Comparison of ENCODE assay signal across 2 cellular contexts in the genomic region with DNA sequence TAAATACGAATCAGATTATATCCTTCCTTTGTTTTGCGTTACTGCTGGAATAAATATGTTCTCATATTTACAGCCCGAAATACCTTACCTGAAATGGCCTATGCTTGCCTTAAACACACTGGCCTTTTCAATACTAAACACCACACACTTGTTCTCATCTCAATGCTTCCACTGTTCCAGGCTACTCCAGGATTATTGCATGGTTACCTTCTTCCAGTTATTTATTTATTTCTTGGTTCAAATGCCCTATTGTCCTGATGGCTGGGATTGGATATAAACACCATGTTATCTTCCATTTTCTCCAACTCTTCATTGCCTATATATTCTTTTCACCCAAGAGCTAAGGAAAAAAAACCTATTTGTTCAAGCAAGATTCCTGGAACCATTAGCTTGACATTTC.
TF ChIP-seq lines count a peak whose summit lies in the region.

No MANE protein-coding gene starts in this region.

TF ChIP-seq in GM23338, 12 proteins besides CTCF, POLR2A, EP300 and RAD21 (continued from another document):
- TF ChIP-seq ZNF462 (CRISPR knock-in tag; IDR thresholded peaks at IDR 0.05) (no peak), ZNF114 (CRISPR knock-in tag; IDR thresholded peaks at IDR 0.05) (no peak), EZH2 (IDR thresholded peaks at IDR 0.05; ENCODE audit: low read depth, unreplicated experiment) (no peak), ZNF331 (CRISPR knock-in tag; IDR thresholded peaks at IDR 0.05; ENCODE audit: low read depth) (no peak), STAT1 (IDR thresholded peaks at IDR 0.05; ENCODE audit: unreplicated experiment) (no peak), POLR2AphosphoS5 (IDR thresholded peaks at IDR 0.05; ENCODE audit: low read depth) (no peak), EZH2phosphoT487 (IDR thresholded peaks at IDR 0.05; ENCODE audit: unreplicated experiment) (no peak), NANOG (IDR thresholded peaks at IDR 0.05; ENCODE audit: borderline replicate concordance) (no peak)
- TF ChIP-seq, protein P1, sequence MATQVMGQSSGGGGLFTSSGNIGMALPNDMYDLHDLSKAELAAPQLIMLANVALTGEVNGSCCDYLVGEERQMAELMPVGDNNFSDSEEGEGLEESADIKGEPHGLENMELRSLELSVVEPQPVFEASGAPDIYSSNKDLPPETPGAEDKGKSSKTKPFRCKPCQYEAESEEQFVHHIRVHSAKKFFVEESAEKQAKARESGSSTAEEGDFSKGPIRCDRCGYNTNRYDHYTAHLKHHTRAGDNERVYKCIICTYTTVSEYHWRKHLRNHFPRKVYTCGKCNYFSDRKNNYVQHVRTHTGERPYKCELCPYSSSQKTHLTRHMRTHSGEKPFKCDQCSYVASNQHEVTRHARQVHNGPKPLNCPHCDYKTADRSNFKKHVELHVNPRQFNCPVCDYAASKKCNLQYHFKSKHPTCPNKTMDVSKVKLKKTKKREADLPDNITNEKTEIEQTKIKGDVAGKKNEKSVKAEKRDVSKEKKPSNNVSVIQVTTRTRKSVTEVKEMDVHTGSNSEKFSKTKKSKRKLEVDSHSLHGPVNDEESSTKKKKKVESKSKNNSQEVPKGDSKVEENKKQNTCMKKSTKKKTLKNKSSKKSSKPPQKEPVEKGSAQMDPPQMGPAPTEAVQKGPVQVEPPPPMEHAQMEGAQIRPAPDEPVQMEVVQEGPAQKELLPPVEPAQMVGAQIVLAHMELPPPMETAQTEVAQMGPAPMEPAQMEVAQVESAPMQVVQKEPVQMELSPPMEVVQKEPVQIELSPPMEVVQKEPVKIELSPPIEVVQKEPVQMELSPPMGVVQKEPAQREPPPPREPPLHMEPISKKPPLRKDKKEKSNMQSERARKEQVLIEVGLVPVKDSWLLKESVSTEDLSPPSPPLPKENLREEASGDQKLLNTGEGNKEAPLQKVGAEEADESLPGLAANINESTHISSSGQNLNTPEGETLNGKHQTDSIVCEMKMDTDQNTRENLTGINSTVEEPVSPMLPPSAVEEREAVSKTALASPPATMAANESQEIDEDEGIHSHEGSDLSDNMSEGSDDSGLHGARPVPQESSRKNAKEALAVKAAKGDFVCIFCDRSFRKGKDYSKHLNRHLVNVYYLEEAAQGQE (IDR thresholded peaks at IDR 0.05; ENCODE audit: unreplicated experiment), result no peak
- TF ChIP-seq, protein P2, sequence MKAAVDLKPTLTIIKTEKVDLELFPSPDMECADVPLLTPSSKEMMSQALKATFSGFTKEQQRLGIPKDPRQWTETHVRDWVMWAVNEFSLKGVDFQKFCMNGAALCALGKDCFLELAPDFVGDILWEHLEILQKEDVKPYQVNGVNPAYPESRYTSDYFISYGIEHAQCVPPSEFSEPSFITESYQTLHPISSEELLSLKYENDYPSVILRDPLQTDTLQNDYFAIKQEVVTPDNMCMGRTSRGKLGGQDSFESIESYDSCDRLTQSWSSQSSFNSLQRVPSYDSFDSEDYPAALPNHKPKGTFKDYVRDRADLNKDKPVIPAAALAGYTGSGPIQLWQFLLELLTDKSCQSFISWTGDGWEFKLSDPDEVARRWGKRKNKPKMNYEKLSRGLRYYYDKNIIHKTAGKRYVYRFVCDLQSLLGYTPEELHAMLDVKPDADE (IDR thresholded peaks at IDR 0.05), result no peak

TF ChIP-seq in H1, 55 proteins besides CTCF, POLR2A, EP300 and RAD21 (continued from another document):
- TF ChIP-seq ATF2 (IDR thresholded peaks at IDR 0.05; ENCODE audit: low read length), result no peak
- no peak for TF ChIP-seq EZH2 (IDR thresholded peaks at IDR 0.05; ENCODE audit: low read depth, low read length, severe bottlenecking)
- no peak for TF ChIP-seq POU5F1 (IDR thresholded peaks at IDR 0.05; ENCODE audit: low read depth, low read length)
- no peak for TF ChIP-seq SIX5 (IDR thresholded peaks at IDR 0.05; ENCODE audit: low read depth, low read length)
